ENCODE assay signal across 9 cellular contexts in the genomic region with DNA sequence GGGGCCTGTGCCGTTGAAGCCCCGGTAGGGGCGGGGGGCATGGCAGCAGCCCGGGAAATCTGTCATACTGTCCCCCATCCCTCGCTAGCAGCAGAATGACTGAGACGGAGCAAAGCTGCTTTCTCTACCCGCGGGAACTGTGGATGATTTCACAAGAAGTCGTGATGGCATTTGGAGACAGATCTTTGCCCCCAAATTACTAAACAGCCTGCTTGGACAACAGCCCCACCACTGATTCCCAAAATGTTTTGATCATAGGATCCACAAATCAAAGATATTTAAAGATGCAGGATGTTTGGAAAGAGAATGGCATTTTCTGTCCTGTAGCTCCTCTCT.
DNase-seq lines count a peak whose midpoint lies in the region; ATAC-seq and TF ChIP-seq lines count a peak whose summit lies in the region.
"Had no signal": no experiment of that assay in that cellular context is flagged by ENCODE, and none has a peak within 500 bp of the region (broad histone marks: within the 10 kb centered on the region; RNA-seq: fewer than 3 reads in every experiment).

No MANE protein-coding gene starts in this region.

- H3K27ac ChIP-seq in HUES64 (ENCODE audit: low read depth, low read length) = peak overlapping the region; percentile 89; the same call in 1 of the 2 replicates
- H3K27ac ChIP-seq in caudate nucleus (ENCODE audit: low read depth, low read length) = peak overlapping the region; percentile 82
- peak overlapping the region; percentile 37 for H3K27ac ChIP-seq in skeletal muscle tissue (ENCODE audit: low read depth, low read length)

- H3K4me3 ChIP-seq in HUES64 (ENCODE audit: low read length) = peak overlapping the region; percentile 70
- peak overlapping the region; percentile 61 for H3K4me3 ChIP-seq in kidney epithelial cell (ENCODE audit: low read depth, low read length)
- peak overlapping the region; percentile 66 to 77 (median 74) for H3K4me3 ChIP-seq in skeletal muscle tissue (ENCODE audit: low read length in 3 of 3)

- H3K4me1 ChIP-seq in HUES64 (ENCODE audit: insufficient read depth, low read length) = peaks cover 22% of the 10 kb centered on the region
- H3K4me1 ChIP-seq in skeletal muscle tissue (ENCODE audit: control insufficient read depth in 3 of 3, insufficient read depth in 3 of 3, low read length in 3 of 3) = peaks cover 0 to 17% (median 15%) of the 10 kb centered on the region in 3 donors

- no peaks in the 10 kb centered on the region for H3K27me3 ChIP-seq in HUES64 (ENCODE audit: insufficient read depth, low read length)
- H3K27me3 ChIP-seq in kidney epithelial cell (ENCODE audit: control insufficient read depth, insufficient read depth, low read length) = no peaks in the 10 kb centered on the region
- H3K27me3 ChIP-seq in skeletal muscle tissue (ENCODE audit: control insufficient read depth in 3 of 3, insufficient read depth in 3 of 3, low read length in 3 of 3) = peaks cover 4 to 24% (median 11%) of the 10 kb centered on the region in 3 donors

- DNase-seq in caudate nucleus (lab: John Stamatoyannopoulos, UW) (no peak), kidney epithelial cell (ENCODE audit: low read depth) (no peak), CD1c-positive myeloid dendritic cell (ENCODE audit: extremely low spot score) (no peak), NCI-H774 (lab: John Stamatoyannopoulos, UW) (no peak), NCI-H446 (lab: John Stamatoyannopoulos, UW) (no peak)
- DNase-seq: NCI-H187 treated with DMSO at 0.1 percent for 48 hours had no signal

- ATAC-seq in HG02588 (IDR thresholded peaks at IDR 0.05; ENCODE audit: unreplicated experiment) = no peak

- peak overlapping the region; percentile 51 for H3K9ac ChIP-seq in HUES64 (ENCODE audit: low read depth, low read length)
- H3K9ac ChIP-seq in skeletal muscle tissue (ENCODE audit: low read depth in 1 of 3, low read length in 3 of 3) = peak overlapping the region; percentile 28 to 79 (median 33)

- H3K9me3 ChIP-seq in HUES64 (ENCODE audit: insufficient read depth, low read depth, low read length) (peaks cover 12% of the 10 kb centered on the region; the same call in 1 of the 2 replicates), skeletal muscle tissue (ENCODE audit: control insufficient read depth in 3 of 3, low read length in 3 of 3) (peaks cover 1 to 15% (median 11%) of the 10 kb centered on the region in 3 donors)

- 6% methylated on average over 9 of the region's 9 CpGs for WGBS in HUES64

- no peak for TF ChIP-seq CTCF in kidney epithelial cell (IDR thresholded peaks at IDR 0.05; ENCODE audit: insufficient read depth, low read length, poor library complexity, severe bottlenecking)

- H3K36me3 ChIP-seq in HUES64 (ENCODE audit: insufficient read depth, low read length) (no peaks in the 10 kb centered on the region; the same call in 1 of the 2 replicates), kidney epithelial cell (ENCODE audit: control insufficient read depth, insufficient read depth, low read length) (peaks cover 1% of the 10 kb centered on the region), skeletal muscle tissue (ENCODE audit: control insufficient read depth in 3 of 3, insufficient read depth in 3 of 3, low read length in 3 of 3) (peaks cover 0 to 5% (median 0%) of the 10 kb centered on the region in 3 donors)

Comparison
In these comparisons a context has a peak if more than half of its experiments do, and no peak if none do; other contexts are left out.
1. H3K27ac ChIP-seq: peak in every context shown above with its lines; median percentile 89 in HUES64; 82 in caudate nucleus; 37 in skeletal muscle tissue.